Comparison of ENCODE assay signal across 8 cellular contexts in the genomic region with DNA sequence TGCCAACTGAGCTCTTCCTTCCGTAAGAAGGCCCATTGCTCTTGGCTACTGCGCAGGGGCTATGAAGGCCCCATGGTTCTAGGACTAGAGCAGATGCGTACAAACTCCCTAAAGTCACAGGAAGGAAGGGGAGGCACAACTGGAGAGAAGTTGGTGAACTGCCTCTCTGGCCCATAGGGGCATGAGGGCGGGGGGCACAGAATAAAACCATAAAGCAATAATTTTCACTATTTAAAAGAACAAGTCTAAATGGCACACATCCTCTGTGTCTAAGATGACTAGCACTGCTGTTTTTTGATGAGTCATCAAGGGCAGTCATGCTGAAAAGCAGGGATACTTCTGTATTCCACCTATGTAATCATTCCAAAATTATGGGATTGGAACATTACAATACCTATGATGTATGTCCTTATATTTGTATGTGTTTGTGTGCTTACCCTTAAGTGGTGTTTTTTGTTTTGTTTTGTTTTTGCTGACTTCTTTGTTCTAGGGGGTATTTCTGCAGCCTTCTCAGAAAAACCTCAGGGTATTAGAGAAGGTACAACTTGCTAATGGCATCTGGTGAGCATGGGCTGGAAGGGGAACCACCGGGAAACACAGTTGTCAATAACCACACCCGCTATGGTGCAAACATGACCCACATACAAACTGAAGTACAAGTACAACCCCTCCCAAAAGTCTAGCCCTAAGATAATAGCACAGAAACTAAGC. TPM values are rescaled to one million over a fixed set of nuclear protein-coding genes. Genes with fewer than 3 reads are reported as not detected.
DNase-seq lines count a peak whose midpoint lies in the region; ATAC-seq lines count a peak whose summit lies in the region.

No MANE protein-coding gene starts in this region.

- no peaks in the 10 kb centered on the region for H3K9me3 Mint-ChIP-seq in activated CD8-positive, alpha-beta memory T cell treated with anti-CD3 and anti-CD28 coated beads, Interleukin-2, amount 10 ng/mL, durations not matched to agents 7 days and 5 days (ENCODE audit: low read depth)
- no peaks in the 10 kb centered on the region for H3K9me3 Mint-ChIP-seq in stimulated activated naive B cell treated with anti-CD40 and anti-IgM and Interleukin-4, amounts not matched to agents 10 μg/mL and 1 μg/mL and 100 μg/mL, for 72 hours

- H3K27ac Mint-ChIP-seq in activated CD8-positive, alpha-beta memory T cell treated with anti-CD3 and anti-CD28 coated beads, Interleukin-2, amount 10 ng/mL, durations not matched to agents 7 days and 5 days: peak overlapping the region; percentile 89
- H3K27ac Mint-ChIP-seq in stimulated activated naive B cell treated with anti-CD40 and anti-IgM and Interleukin-4, amounts not matched to agents 10 μg/mL and 1 μg/mL and 100 μg/mL, for 72 hours: peak overlapping the region; percentile 92

- peak overlapping the region; percentile 54 for H3K4me3 Mint-ChIP-seq in activated CD8-positive, alpha-beta memory T cell treated with anti-CD3 and anti-CD28 coated beads, Interleukin-2, amount 10 ng/mL, durations not matched to agents 7 days and 5 days
- peak overlapping the region; percentile 11 to 47 for H3K4me3 Mint-ChIP-seq in stimulated activated naive B cell treated with anti-CD40 and anti-IgM and Interleukin-4, amounts not matched to agents 10 μg/mL and 1 μg/mL and 100 μg/mL, for 72 hours

- H3K27me3 Mint-ChIP-seq in activated CD8-positive, alpha-beta memory T cell treated with anti-CD3 and anti-CD28 coated beads, Interleukin-2, amount 10 ng/mL, durations not matched to agents 7 days and 5 days: no peaks in the 10 kb centered on the region
- no peaks in the 10 kb centered on the region for H3K27me3 Mint-ChIP-seq in stimulated activated naive B cell treated with anti-CD40 and anti-IgM and Interleukin-4, amounts not matched to agents 10 μg/mL and 1 μg/mL and 100 μg/mL, for 72 hours

- intact Hi-C loops in left cardiac atrium (cut with DNase I): no loop called here

- DNase-seq in Daoy (ENCODE audit: low read depth) (peak; percentile 50), LoVo (ENCODE audit: low spot score) (peak; percentile 50), left cardiac atrium (no peak), NCI-H146 treated with DMSO at 0.1 percent for 48 hours (lab: John Stamatoyannopoulos, UW; ENCODE audit: unreplicated experiment) (no peak), NCI-H345 (lab: John Stamatoyannopoulos, UW) (no peak)
- peak; percentile 90 for DNase-seq in activated CD8-positive, alpha-beta memory T cell treated with anti-CD3 and anti-CD28 coated beads, Interleukin-2, amount 10 ng/mL, durations not matched to agents 7 days and 5 days
- peak; percentile 56 for DNase-seq in stimulated activated naive B cell treated with anti-CD40 and anti-IgM and Interleukin-4, amounts not matched to agents 10 μg/mL and 1 μg/mL and 100 μg/mL, for 72 hours

- ATAC-seq in GM21576 (IDR thresholded peaks at IDR 0.05; ENCODE audit: unreplicated experiment): peak; percentile 47
- peak; percentile 84 for ATAC-seq in activated CD8-positive, alpha-beta memory T cell treated with anti-CD3 and anti-CD28 coated beads, Interleukin-2, amount 10 ng/mL, durations not matched to agents 7 days and 5 days
- ATAC-seq in left cardiac atrium: peak; percentile 48 to 59
- ATAC-seq in stimulated activated naive B cell treated with anti-CD40 and anti-IgM and Interleukin-4, amounts not matched to agents 10 μg/mL and 1 μg/mL and 100 μg/mL, for 72 hours (replicated peaks): peak; percentile 96 to 98

- peaks cover 83% of the 10 kb centered on the region for H3K4me1 Mint-ChIP-seq in activated CD8-positive, alpha-beta memory T cell treated with anti-CD3 and anti-CD28 coated beads, Interleukin-2, amount 10 ng/mL, durations not matched to agents 7 days and 5 days
- H3K4me1 Mint-ChIP-seq in stimulated activated naive B cell treated with anti-CD40 and anti-IgM and Interleukin-4, amounts not matched to agents 10 μg/mL and 1 μg/mL and 100 μg/mL, for 72 hours: peaks cover 52 to 83% of the 10 kb centered on the region in 2 donors

- CTCF ChIA-PET in activated CD8-positive, alpha-beta memory T cell treated with anti-CD3 and anti-CD28 coated beads, Interleukin-2, amount 10 ng/mL, durations not matched to agents 7 days and 5 days (lab: Charles Lee): interaction anchor here (1.0 to 2.2 kb wide), 8 partner anchors 16 to 239 kb away, joined by 3 to 6 read pairs (median 4); a partner anchor contains a TSS

- H3K36me3 Mint-ChIP-seq in activated CD8-positive, alpha-beta memory T cell treated with anti-CD3 and anti-CD28 coated beads, Interleukin-2, amount 10 ng/mL, durations not matched to agents 7 days and 5 days: peaks cover 22% of the 10 kb centered on the region
- H3K36me3 Mint-ChIP-seq in stimulated activated naive B cell treated with anti-CD40 and anti-IgM and Interleukin-4, amounts not matched to agents 10 μg/mL and 1 μg/mL and 100 μg/mL, for 72 hours: peaks cover 18 to 24% of the 10 kb centered on the region in 2 donors

RNA-seq across cellular contexts. Expression of a gene that starts 36.9 kb away (rescaled TPM):
- total RNA-seq in Daoy (2014; rRNA removed; shearing (Covaris generic)): 18.2 and 19.8 TPM in 2 replicates
- 10 to 100 TPM; 28.1 to 30.9 TPM for total RNA-seq in activated CD8-positive, alpha-beta memory T cell treated with anti-CD3 and anti-CD28 coated beads, Interleukin-2, amount 10 ng/mL, durations not matched to agents 7 days and 5 days
- total RNA-seq in left cardiac atrium: 10 to 100 TPM; 24.1 to 32.6 TPM

Comparison
In these comparisons a context has a peak if more than half of its experiments do, and no peak if none do; other contexts are left out.
1. DNase-seq: peak in Daoy (single experiment), LoVo (single experiment), activated CD8-positive, alpha-beta memory T cell treated with anti-CD3 and anti-CD28 coated beads, Interleukin-2, amount 10 ng/mL, durations not matched to agents 7 days and 5 days (single experiment) and stimulated activated naive B cell treated with anti-CD40 and anti-IgM and Interleukin-4, amounts not matched to agents 10 μg/mL and 1 μg/mL and 100 μg/mL, for 72 hours (single experiment); none in left cardiac atrium (single experiment), NCI-H146 treated with DMSO at 0.1 percent for 48 hours (single experiment) and NCI-H345 (single experiment).
2. ATAC-seq: peak in every context shown above with its lines; median percentile 97 in stimulated activated naive B cell treated with anti-CD40 and anti-IgM and Interleukin-4, amounts not matched to agents 10 μg/mL and 1 μg/mL and 100 μg/mL, for 72 hours; 84 in activated CD8-positive, alpha-beta memory T cell treated with anti-CD3 and anti-CD28 coated beads, Interleukin-2, amount 10 ng/mL, durations not matched to agents 7 days and 5 days; 54 in left cardiac atrium; 47 in GM21576.